8 cellular contexts compared by ENCODE assay signal in genomic region chr14:103562135-103562384, GRCh38. TPM values are rescaled to one million over a fixed set of nuclear protein-coding genes. Genes with fewer than 3 reads are reported as not detected.
DNase-seq lines count a peak whose midpoint lies in the region; ATAC-seq and FAIRE-seq lines count a peak whose summit lies in the region.

No MANE protein-coding gene starts in this region.

- no peak for DNase-seq in activated naive CD4-positive, alpha-beta T cell treated with anti-CD3 and anti-CD28 coated beads for 36 hours
- DNase-seq in activated naive CD4-positive, alpha-beta T cell treated with anti-CD3 and anti-CD28 coated beads, Interleukin-2, amount 50 U/mL, for 16 hours: no peak
- peak; percentile 59 for DNase-seq in LHCN-M2 (ENCODE audit: low read depth)
- DNase-seq in central memory CD8-positive, alpha-beta T cell (ENCODE audit: low spot score in 2 of 2): no peak
- DNase-seq in NCI-H2196 treated with DMSO at 0.1 percent for 48 hours (lab: John Stamatoyannopoulos, UW; ENCODE audit: unreplicated experiment): no peak
- DNase-seq in NK-92 treated with Interleukin-12 subunit alpha and Interleukin-12 subunit beta, amount 100 ng/mL, for 24 hours (lab: John Stamatoyannopoulos, UW): no peak
- no peak for DNase-seq in frontal cortex (ENCODE audit: low spot score in 2 of 2)

- no peaks in the 10 kb centered on the region for H3K27me3 Mint-ChIP-seq in activated naive CD4-positive, alpha-beta T cell treated with anti-CD3 and anti-CD28 coated beads for 36 hours (ENCODE audit: low read depth)
- H3K27me3 Mint-ChIP-seq in central memory CD8-positive, alpha-beta T cell: no peaks in the 10 kb centered on the region

- H3K27me3 ChIP-seq in mucosa of stomach (ENCODE audit: control insufficient read depth, insufficient read depth, low read length): no peaks in the 10 kb centered on the region

- no peak for ATAC-seq in central memory CD8-positive, alpha-beta T cell (replicated peaks; ENCODE audit: extremely low read depth, poor library complexity, severe bottlenecking)

- peaks cover 16% of the 10 kb centered on the region for H3K4me1 ChIP-seq in mucosa of stomach (ENCODE audit: control insufficient read depth, insufficient read depth, low read length)

- H3K27ac Mint-ChIP-seq in activated naive CD4-positive, alpha-beta T cell treated with anti-CD3 and anti-CD28 coated beads for 36 hours: peak overlapping the region; percentile 91
- H3K27ac Mint-ChIP-seq in central memory CD8-positive, alpha-beta T cell (ENCODE audit: low read depth): peak overlapping the region; percentile 94

- intact Hi-C loops in activated naive CD4-positive, alpha-beta T cell treated with anti-CD3 and anti-CD28 coated beads for 36 hours (cut with micrococcal nuclease): loop anchor here (2.0 to 5.0 kb wide), 5 partner anchors 33 to 360 kb away; partner anchors contain the start of genes KLC1, MARK3, TRMT61A and XRCC3

- H3K4me3 Mint-ChIP-seq in activated naive CD4-positive, alpha-beta T cell treated with anti-CD3 and anti-CD28 coated beads for 36 hours: peak overlapping the region; percentile 89
- H3K4me3 Mint-ChIP-seq in central memory CD8-positive, alpha-beta T cell: peak overlapping the region; percentile 92

- no peaks in the 10 kb centered on the region for H3K9me3 Mint-ChIP-seq in activated naive CD4-positive, alpha-beta T cell treated with anti-CD3 and anti-CD28 coated beads for 36 hours
- H3K9me3 Mint-ChIP-seq in central memory CD8-positive, alpha-beta T cell: no peaks in the 10 kb centered on the region

- H3K4me3 ChIP-seq in mucosa of stomach (ENCODE audit: low read length): peak overlapping the region; percentile 85

- peaks cover 21% of the 10 kb centered on the region for H3K36me3 Mint-ChIP-seq in activated naive CD4-positive, alpha-beta T cell treated with anti-CD3 and anti-CD28 coated beads for 36 hours (ENCODE audit: low read depth)
- peaks cover 29% of the 10 kb centered on the region for H3K36me3 Mint-ChIP-seq in central memory CD8-positive, alpha-beta T cell (ENCODE audit: insufficient read depth)

- peak overlapping the region; percentile 81 for H3K9ac ChIP-seq in mucosa of stomach (ENCODE audit: low read length)

- CTCF ChIA-PET in activated naive CD4-positive, alpha-beta T cell treated with anti-CD3 and anti-CD28 coated beads for 36 hours (lab: Charles Lee): interaction anchor here (1.4 to 1.6 kb wide), 3 partner anchors 10 to 61 kb away, joined by 3 to 8 read pairs (median 4); no protein-coding TSS in a partner anchor

- no peak for FAIRE-seq in frontal cortex (lab: Jason Lieb, UNC)

- H3K4me1 Mint-ChIP-seq in activated naive CD4-positive, alpha-beta T cell treated with anti-CD3 and anti-CD28 coated beads for 36 hours (ENCODE audit: low read depth): peaks cover 70% of the 10 kb centered on the region
- H3K4me1 Mint-ChIP-seq in central memory CD8-positive, alpha-beta T cell: peaks cover 46% of the 10 kb centered on the region

- H3K36me3 ChIP-seq in mucosa of stomach (ENCODE audit: control insufficient read depth, insufficient read depth, low read length): peaks cover 4% of the 10 kb centered on the region

- no peaks in the 10 kb centered on the region for H3K9me3 ChIP-seq in mucosa of stomach (ENCODE audit: control insufficient read depth, low read length)

RNA-seq across cellular contexts. Expression of gene BAG5, which starts 0.4 kb away (rescaled TPM):
- 10 to 100 TPM; 15.5 to 16.6 TPM for total RNA-seq in activated naive CD4-positive, alpha-beta T cell treated with anti-CD3 and anti-CD28 coated beads for 36 hours
- 33.0 and 33.8 TPM in 2 replicates for total RNA-seq in LHCN-M2 (2014; rRNA removed)
- 10.6 TPM for polyA plus RNA-seq in LHCN-M2 (2012)
- 51.4 TPM for total RNA-seq in frontal cortex

RNA-seq across cellular contexts. Expression of gene COA8, which starts 0.7 kb away (rescaled TPM):
- 10 to 100 TPM; 36.8 to 48.4 TPM for total RNA-seq in activated naive CD4-positive, alpha-beta T cell treated with anti-CD3 and anti-CD28 coated beads for 36 hours
- total RNA-seq in LHCN-M2 (2014; rRNA removed) (43.7 and 59.7 TPM in 2 replicates), frontal cortex (38.3 TPM)
- 53.2 TPM for polyA plus RNA-seq in LHCN-M2 (2012)

RNA-seq across cellular contexts. Expression of gene TRMT61A, which starts 33.1 kb away (rescaled TPM):
- total RNA-seq in activated naive CD4-positive, alpha-beta T cell treated with anti-CD3 and anti-CD28 coated beads for 36 hours: 1 to 10 TPM; 6.6 to 6.7 TPM
- 20.3 and 21.6 TPM in 2 replicates for total RNA-seq in LHCN-M2 (2014; rRNA removed)
- 13.0 TPM for polyA plus RNA-seq in LHCN-M2 (2012)
- 4.9 TPM for total RNA-seq in frontal cortex

RNA-seq across cellular contexts. Expression of gene CKB, which starts 39.4 kb away (rescaled TPM):
- total RNA-seq in activated naive CD4-positive, alpha-beta T cell treated with anti-CD3 and anti-CD28 coated beads for 36 hours: 1 to 10 TPM; 3.8 to 4.9 TPM
- 17.7 and 46.7 TPM in 2 replicates for total RNA-seq in LHCN-M2 (2014; rRNA removed)
- polyA plus RNA-seq in LHCN-M2 (2012): 113 TPM
- total RNA-seq in frontal cortex: 260 TPM
